ENCODE assay signal across 8 cellular contexts in the genomic region with DNA sequence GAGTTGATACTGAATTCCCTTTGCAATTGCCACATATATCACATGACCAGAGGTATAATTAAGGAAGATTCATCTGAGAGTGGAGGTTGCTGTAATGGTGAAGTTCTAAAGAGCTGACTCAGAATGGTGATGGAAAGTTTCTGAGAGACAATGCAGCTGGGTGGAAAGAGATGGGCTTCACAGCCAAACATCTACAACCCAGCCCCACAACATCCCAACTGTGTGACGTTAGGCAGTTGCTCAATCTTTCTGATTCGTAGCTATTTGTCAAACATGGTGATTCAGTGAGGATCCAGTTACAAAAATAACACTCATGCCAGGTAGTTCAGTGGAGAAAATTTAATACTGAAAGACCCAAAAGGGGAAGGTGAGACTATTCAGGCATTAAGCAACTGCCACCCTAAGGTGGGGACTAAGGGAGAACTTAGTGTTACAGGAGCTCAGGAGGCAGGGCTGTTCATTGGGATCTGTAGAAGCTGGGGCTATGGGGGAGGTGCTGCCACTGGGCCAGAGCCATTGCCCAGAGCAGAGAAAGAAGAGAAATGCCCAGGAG. TPM values are rescaled to one million over a fixed set of nuclear protein-coding genes. Genes with fewer than 3 reads are reported as not detected.
A peak's percentile ranks its signal among the peaks of the same experiment; 100 is the strongest.
DNase-seq lines count a peak whose midpoint lies in the region; ATAC-seq and TF ChIP-seq lines count a peak whose summit lies in the region.

No MANE protein-coding gene starts in this region.

- intact Hi-C loops in activated T-helper 1 cell treated with anti-CD3 and anti-CD28 coated beads, Interleukin-12 subunit alpha, Interleukin-12 subunit beta, Interleukin-2, Interleukin-4 antibody, amounts not matched to agents 30 ng/mL and 10 ng/mL and 1 ng/mL, durations not matched to agents 14 hours and 24 hours and 36 hours (cut with micrococcal nuclease) = no loop called here
- intact Hi-C loops in left lung (cut with DNase I) = loop anchor here in 1 of 2 donors (10.0 kb wide), 1 partner anchor 307 kb away; no protein-coding TSS in a partner anchor

- H3K9me2 ChIP-seq in GM23248 (ENCODE audit: insufficient read depth) = no peaks in the 10 kb centered on the region

- H3K36me3 Mint-ChIP-seq in activated T-helper 1 cell treated with anti-CD3 and anti-CD28 coated beads, Interleukin-12 subunit alpha, Interleukin-12 subunit beta, Interleukin-2, Interleukin-4 antibody, amounts not matched to agents 30 ng/mL and 10 ng/mL and 1 ng/mL, durations not matched to agents 14 hours and 24 hours and 36 hours (ENCODE audit: low read depth) = no peaks in the 10 kb centered on the region

- WGBS in GM23248 (ENCODE audit: low coverage in 1 of 2, low lambda C conversion rate in 2 of 2, missing lambda C conversion rate in 2 of 2), 2 experiments = 0 to 3% methylated on average over 2 of the region's 2 CpGs

- H3K27ac ChIP-seq in GM23248 (peak overlapping the region; percentile 93), left lung (peak overlapping the region; percentile 18 to 42)

- no peak for TF ChIP-seq CTCF in AG04449 (IDR thresholded peaks at IDR 0.05; ENCODE audit: insufficient read depth, low read length, missing control alignments)
- no peak for TF ChIP-seq CTCF in left lung (IDR thresholded peaks at IDR 0.05)
- TF ChIP-seq CTCF in GM10248 (IDR thresholded peaks at IDR 0.05; ENCODE audit: control extremely low read depth, extremely low read depth, low read depth, missing control alignments) = no peak

- in situ Hi-C loops in GM23248 (cut with MboI) = no loop called here

- no peaks in the 10 kb centered on the region for H3K79me2 ChIP-seq in GM23248 (ENCODE audit: insufficient read depth)

- no peaks in the 10 kb centered on the region for H3K9me3 Mint-ChIP-seq in activated T-helper 1 cell treated with anti-CD3 and anti-CD28 coated beads, Interleukin-12 subunit alpha, Interleukin-12 subunit beta, Interleukin-2, Interleukin-4 antibody, amounts not matched to agents 30 ng/mL and 10 ng/mL and 1 ng/mL, durations not matched to agents 14 hours and 24 hours and 36 hours

- H3K4me1 ChIP-seq in GM23248 (ENCODE audit: insufficient read depth) = peaks cover 36% of the 10 kb centered on the region
- peaks cover 0 to 33% of the 10 kb centered on the region in 2 donors for H3K4me1 ChIP-seq in left lung

- H3K27ac Mint-ChIP-seq in activated T-helper 1 cell treated with anti-CD3 and anti-CD28 coated beads, Interleukin-12 subunit alpha, Interleukin-12 subunit beta, Interleukin-2, Interleukin-4 antibody, amounts not matched to agents 30 ng/mL and 10 ng/mL and 1 ng/mL, durations not matched to agents 14 hours and 24 hours and 36 hours = peak overlapping the region; percentile 81

- H3K4me1 Mint-ChIP-seq in activated T-helper 1 cell treated with anti-CD3 and anti-CD28 coated beads, Interleukin-12 subunit alpha, Interleukin-12 subunit beta, Interleukin-2, Interleukin-4 antibody, amounts not matched to agents 30 ng/mL and 10 ng/mL and 1 ng/mL, durations not matched to agents 14 hours and 24 hours and 36 hours (ENCODE audit: low read depth) = peaks cover 15% of the 10 kb centered on the region

- POLR2A ChIA-PET in AG04449 (lab: Yijun Ruan, JAX) (interaction anchor here (2.0 kb wide), 1 partner anchor 78 kb away, joined by 10 read pairs; no protein-coding TSS in a partner anchor), GM10248 (lab: Yijun Ruan, JAX) (interaction anchor here (0.7 to 1.6 kb wide), 2 partner anchors 79 to 1372 kb away, joined by 3 to 5 read pairs; no protein-coding TSS in a partner anchor)

- ATAC-seq in left lung = peak; percentile 84
- ATAC-seq in HG03521 (IDR thresholded peaks at IDR 0.05; ENCODE audit: unreplicated experiment) = no peak

- H3K36me3 ChIP-seq in GM23248 (ENCODE audit: low read depth) (no peaks in the 10 kb centered on the region), left lung (no peaks in the 10 kb centered on the region)

- peak overlapping the region; percentile 30 for H3K4me2 ChIP-seq in GM23248 (ENCODE audit: unreplicated experiment)

- H4K20me1 ChIP-seq in GM23248 (ENCODE audit: insufficient read depth) = no peaks in the 10 kb centered on the region

- CTCF ChIA-PET in AG04449 (lab: Yijun Ruan, JAX) (interaction anchor here (2.9 kb wide), 1 partner anchor 166 kb away, joined by 11 read pairs; no protein-coding TSS in a partner anchor), GM10248 (lab: Yijun Ruan, JAX) (interaction anchor here (1.2 to 3.9 kb wide), 2 partner anchors 163 to 166 kb away, joined by 3 to 21 read pairs; no protein-coding TSS in a partner anchor)

- H3K27me3 Mint-ChIP-seq in activated T-helper 1 cell treated with anti-CD3 and anti-CD28 coated beads, Interleukin-12 subunit alpha, Interleukin-12 subunit beta, Interleukin-2, Interleukin-4 antibody, amounts not matched to agents 30 ng/mL and 10 ng/mL and 1 ng/mL, durations not matched to agents 14 hours and 24 hours and 36 hours (ENCODE audit: insufficient read depth) = no peaks in the 10 kb centered on the region

- 0 out of 2 replicates have a peak overlapping the region, but pooled peaks have one; percentile 15 for H2AFZ ChIP-seq in GM23248

- H3K4me3 ChIP-seq in AG04449 (ENCODE audit: low read depth, low read length) (no peak overlapping the region), GM23248 (no peak overlapping the region), left lung (no peak overlapping the region)

- peak overlapping the region; percentile 54 for H3K9ac ChIP-seq in GM23248

- H3K9me3 ChIP-seq in GM23248 (ENCODE audit: low read depth) (no peaks in the 10 kb centered on the region), left lung (no peaks in the 10 kb centered on the region)

- peaks cover 24% of the 10 kb centered on the region for H3F3A ChIP-seq in GM23248 (ENCODE audit: insufficient read depth)

- DNase-seq in AG04449 (ENCODE audit: low read depth, low spot score) = peak; percentile 92
- peak; percentile 98 for DNase-seq in GM23248
- no peak for DNase-seq in activated T-helper 1 cell treated with anti-CD3 and anti-CD28 coated beads, Interleukin-12 subunit alpha, Interleukin-12 subunit beta, Interleukin-2, Interleukin-4 antibody, amounts not matched to agents 30 ng/mL and 10 ng/mL and 1 ng/mL, durations not matched to agents 14 hours and 24 hours and 36 hours (ENCODE audit: low spot score)
- DNase-seq in left lung = no peak
- no peak for DNase-seq in NCI-H1105 treated with DMSO at 0.1 percent for 48 hours (lab: John Stamatoyannopoulos, UW)
- DNase-seq in central memory CD4-positive, alpha-beta T cell = no peak
- no peak for DNase-seq in GM10248 (ENCODE audit: extremely low spot score)

- no peak overlapping the region for H3K4me3 Mint-ChIP-seq in activated T-helper 1 cell treated with anti-CD3 and anti-CD28 coated beads, Interleukin-12 subunit alpha, Interleukin-12 subunit beta, Interleukin-2, Interleukin-4 antibody, amounts not matched to agents 30 ng/mL and 10 ng/mL and 1 ng/mL, durations not matched to agents 14 hours and 24 hours and 36 hours

- H3K27me3 ChIP-seq in GM23248 (replicated peaks; ENCODE audit: insufficient read depth) = no peaks in the 10 kb centered on the region
- no peaks in the 10 kb centered on the region for H3K27me3 ChIP-seq in left lung

RNA-seq across cellular contexts. Expression of gene AFF1, which starts 6.9 kb away (rescaled TPM):
- 11.8 and 13.8 TPM in 2 replicates for total RNA-seq in GM23248 (2014; rRNA removed; shearing (Covaris generic))
- polyA plus RNA-seq in GM23248 (2016; fragmentation: Nextera tagmentation; extraction: Ambion mirVana) = 9.4 and 11.0 TPM in 2 replicates
- total RNA-seq in activated T-helper 1 cell treated with anti-CD3 and anti-CD28 coated beads, Interleukin-12 subunit alpha, Interleukin-12 subunit beta, Interleukin-2, Interleukin-4 antibody, amounts not matched to agents 30 ng/mL and 10 ng/mL and 1 ng/mL, durations not matched to agents 14 hours and 24 hours and 36 hours = 44.7 and 47.0 TPM in 2 replicates
- 10 to 100 TPM; 79.1 to 86.0 TPM for total RNA-seq in left lung

RNA-seq across cellular contexts. Expression of gene C4orf36, which starts 35.7 kb away (rescaled TPM):
- total RNA-seq in GM23248 (2014; rRNA removed; shearing (Covaris generic)) = 0.65 TPM in 1 of 2 replicates, not detected in the other
- polyA plus RNA-seq in GM23248 (2016; fragmentation: Nextera tagmentation; extraction: Ambion mirVana) = 0.44 TPM in 1 of 2 replicates, not detected in the other
- not detected in 2 replicates for total RNA-seq in activated T-helper 1 cell treated with anti-CD3 and anti-CD28 coated beads, Interleukin-12 subunit alpha, Interleukin-12 subunit beta, Interleukin-2, Interleukin-4 antibody, amounts not matched to agents 30 ng/mL and 10 ng/mL and 1 ng/mL, durations not matched to agents 14 hours and 24 hours and 36 hours
- 1 to 10 TPM; 1.7 to 2.1 TPM for total RNA-seq in left lung

Comparison
In these comparisons a context has a peak if more than half of its experiments do, and no peak if none do; other contexts are left out.
1. DNase-seq: peak in AG04449 (single experiment) and GM23248 (single experiment); none in activated T-helper 1 cell treated with anti-CD3 and anti-CD28 coated beads, Interleukin-12 subunit alpha, Interleukin-12 subunit beta, Interleukin-2, Interleukin-4 antibody, amounts not matched to agents 30 ng/mL and 10 ng/mL and 1 ng/mL, durations not matched to agents 14 hours and 24 hours and 36 hours (single experiment), left lung (0 of 2), NCI-H1105 treated with DMSO at 0.1 percent for 48 hours (single experiment), central memory CD4-positive, alpha-beta T cell (single experiment) and GM10248 (single experiment).